Comparison of ENCODE assay signal across 7 cellular contexts in the genomic region with DNA sequence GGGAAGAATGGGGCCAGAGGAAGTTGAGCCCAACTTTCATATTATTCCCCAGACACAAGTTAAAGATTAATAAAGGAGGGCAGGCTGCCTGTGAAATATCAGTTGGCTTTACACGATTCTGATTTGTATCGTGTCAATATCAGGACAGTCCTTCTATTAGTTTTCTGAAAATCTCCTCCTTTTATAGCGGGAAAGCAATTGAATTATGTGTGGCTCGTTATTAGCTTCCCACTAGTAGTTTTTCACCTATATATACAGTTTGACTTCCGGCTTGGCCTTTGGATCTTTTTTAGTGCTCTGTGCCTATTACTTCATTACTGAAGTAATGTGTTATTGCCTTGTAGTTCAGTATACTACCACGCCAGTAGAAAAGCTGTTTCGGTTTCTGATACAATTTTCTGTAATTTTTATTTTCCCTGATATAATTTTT. TPM values are rescaled to one million over a fixed set of nuclear protein-coding genes. Genes with fewer than 3 reads are reported as not detected.
DNase-seq lines count a peak whose midpoint lies in the region; FAIRE-seq and TF ChIP-seq lines count a peak whose summit lies in the region.

No MANE protein-coding gene starts in this region.

- H3K27me3 ChIP-seq in H7 (ENCODE audit: control insufficient read depth, insufficient read depth, low read length), result no peaks in the 10 kb centered on the region

- DNase-seq in HFF-Myc (ENCODE audit: extremely low read depth, low read depth) (no peak), D721Med (ENCODE audit: insufficient read length, low spot score) (no peak), H7 (no peak), HCEC 1CT (no peak)

- no peak for FAIRE-seq in D721Med (lab: Jason Lieb, UNC)

- H3K9me3 ChIP-seq in iPS-18c (ENCODE audit: control insufficient read depth, insufficient read depth, low read length), result no peaks in the 10 kb centered on the region

- H3K4me3 ChIP-seq in HFF-Myc (replicated peaks; ENCODE audit: low read depth, low read length), result peak overlapping the region; percentile 83
- H3K4me3 ChIP-seq in WI38 (ENCODE audit: low read depth, low read length), result peak overlapping the region; percentile 90
- 0 out of 2 replicates have a peak overlapping the region, but pooled peaks have one; percentile 82 for H3K4me3 ChIP-seq in iPS-18c (ENCODE audit: insufficient read depth, low read depth, low read length)
- H3K4me3 ChIP-seq in skin epidermis, result peak overlapping the region in 6 of 7 experiments; percentile 83 to 98 (median 96)
- no peak overlapping the region for H3K4me3 ChIP-seq in H7 (ENCODE audit: insufficient read depth, low read depth, low read length)

- TF ChIP-seq CTCF in HFF-Myc (IDR thresholded peaks at IDR 0.05; ENCODE audit: low read depth, low read length, missing control alignments) (no peak), WI38 (IDR thresholded peaks at IDR 0.05; ENCODE audit: low read depth, low read length) (no peak), D721Med (IDR thresholded peaks at IDR 0.05; ENCODE audit: insufficient read depth, missing control alignments) (no peak)

- peak overlapping the region in 16 of 21 experiments; percentile 36 to 99 (median 95) for H3K27ac ChIP-seq in skin epidermis

- no peaks in the 10 kb centered on the region for H3K36me3 ChIP-seq in H7 (replicated peaks; ENCODE audit: control insufficient read depth, insufficient read depth, low read length)

RNA-seq across cellular contexts. Expression of a gene that starts 1.8 kb away (rescaled TPM):
- 33.4 and 43.1 TPM in 2 replicates for total RNA-seq in H7 (2014; rRNA removed; shearing (Covaris generic))
